Comparison of ENCODE assay signal across 10 cellular contexts in the genomic region with DNA sequence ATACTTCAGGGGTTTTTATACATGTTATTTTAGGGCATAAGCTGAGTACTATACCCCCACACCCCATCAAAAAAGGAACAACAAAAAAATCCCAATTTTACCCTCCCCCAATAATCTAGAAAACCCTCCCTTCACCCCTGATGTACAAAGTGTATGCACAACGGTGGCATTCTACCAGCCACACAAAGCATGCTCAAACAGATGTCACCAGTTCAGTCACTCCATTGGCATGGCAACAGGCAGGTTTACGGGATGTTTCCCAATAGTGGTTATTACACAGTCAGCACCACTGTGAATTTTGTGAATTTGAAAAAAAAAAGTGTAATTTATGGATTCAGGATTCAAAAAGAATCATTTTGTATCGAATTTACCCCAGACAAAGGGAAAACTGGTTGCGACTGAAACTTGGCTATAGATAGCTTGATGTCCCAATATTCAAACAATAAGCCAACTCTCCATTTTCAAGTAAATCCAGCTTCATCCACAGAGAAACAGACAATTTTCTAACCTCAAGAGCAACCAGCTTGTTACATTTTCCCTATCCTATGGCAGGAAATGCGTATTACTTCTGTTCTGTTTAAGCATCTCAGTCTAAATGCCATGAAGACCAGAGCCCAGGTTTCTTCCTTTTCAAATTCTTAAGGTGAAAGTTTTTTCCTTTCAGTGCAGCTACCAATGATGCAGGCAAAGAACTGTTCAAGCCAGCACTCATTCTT. TPM values are rescaled to one million over a fixed set of nuclear protein-coding genes. Genes with fewer than 3 reads are reported as not detected.
DNase-seq lines count a peak whose midpoint lies in the region; ATAC-seq and TF ChIP-seq lines count a peak whose summit lies in the region.
"Had no signal": no experiment of that assay in that cellular context is flagged by ENCODE, and none has a peak within 500 bp of the region (broad histone marks: within the 10 kb centered on the region; RNA-seq: fewer than 3 reads in every experiment).

No MANE protein-coding gene starts in this region.

- DNase-seq in activated naive CD8-positive, alpha-beta T cell treated with anti-CD3 and anti-CD28 coated beads, Interleukin-2, amount 50 U/mL, for 24 hours: no peak
- peak; percentile 29 for DNase-seq in iris pigment epithelial cell (ENCODE audit: low read depth)
- no peak for DNase-seq in type B pancreatic cell (ENCODE audit: extremely low spot score, unreplicated experiment)
- DNase-seq in GM03348 (ENCODE audit: low spot score): no peak
- DNase-seq in activated CD4-positive, alpha-beta T cell treated with anti-CD3 and anti-CD28 coated beads, Interleukin-2, amount 10 ng/mL, durations not matched to agents 24 days and 14 days: no peak
- DNase-seq in suprapubic skin (ENCODE audit: low spot score in 2 of 2): no peak
- DNase-seq: right cardiac atrium had no signal

- 67% methylated on average over 5 of the region's 5 CpGs for WGBS in suprapubic skin

- H3K36me3 Mint-ChIP-seq in activated naive CD8-positive, alpha-beta T cell: peaks cover 6% of the 10 kb centered on the region
- peaks cover 40% of the 10 kb centered on the region for H3K36me3 Mint-ChIP-seq in activated naive CD8-positive, alpha-beta T cell treated with anti-CD3 and anti-CD28 coated beads, Interleukin-2, amount 50 U/mL, for 24 hours (ENCODE audit: low read depth)
- H3K36me3 Mint-ChIP-seq in type B pancreatic cell: peaks cover 22% of the 10 kb centered on the region
- H3K36me3 Mint-ChIP-seq in activated CD4-positive, alpha-beta T cell treated with anti-CD3 and anti-CD28 coated beads, Interleukin-2, amount 10 ng/mL, durations not matched to agents 24 days and 14 days (ENCODE audit: low read depth): peaks cover 46% of the 10 kb centered on the region

- H3K4me1 Mint-ChIP-seq in activated naive CD8-positive, alpha-beta T cell (ENCODE audit: low read depth): peaks cover 21% of the 10 kb centered on the region
- peaks cover 28% of the 10 kb centered on the region for H3K4me1 Mint-ChIP-seq in activated naive CD8-positive, alpha-beta T cell treated with anti-CD3 and anti-CD28 coated beads, Interleukin-2, amount 50 U/mL, for 24 hours
- H3K4me1 Mint-ChIP-seq in type B pancreatic cell (ENCODE audit: unreplicated experiment): peaks cover 5% of the 10 kb centered on the region
- H3K4me1 Mint-ChIP-seq in activated CD4-positive, alpha-beta T cell treated with anti-CD3 and anti-CD28 coated beads, Interleukin-2, amount 10 ng/mL, durations not matched to agents 24 days and 14 days: peaks cover 22% of the 10 kb centered on the region

- H3K9me3 Mint-ChIP-seq in activated naive CD8-positive, alpha-beta T cell (ENCODE audit: low read depth): no peaks in the 10 kb centered on the region
- no peaks in the 10 kb centered on the region for H3K9me3 Mint-ChIP-seq in activated naive CD8-positive, alpha-beta T cell treated with anti-CD3 and anti-CD28 coated beads, Interleukin-2, amount 50 U/mL, for 24 hours
- no peaks in the 10 kb centered on the region for H3K9me3 Mint-ChIP-seq in type B pancreatic cell
- no peaks in the 10 kb centered on the region for H3K9me3 Mint-ChIP-seq in activated CD4-positive, alpha-beta T cell treated with anti-CD3 and anti-CD28 coated beads, Interleukin-2, amount 10 ng/mL, durations not matched to agents 24 days and 14 days
- H3K9me3 Mint-ChIP-seq: dendritic cell treated with granulocyte-macrophage colony-stimulating factor and Interleukin-4, amounts not matched to agents 40 ng/mL and 50 ng/mL, for 4 days had no signal

- TF ChIP-seq EP300 in suprapubic skin (IDR thresholded peaks at IDR 0.05): no peak

- no peak for TF ChIP-seq POLR2A in suprapubic skin (IDR thresholded peaks at IDR 0.05)

- no peak for ATAC-seq in activated naive CD8-positive, alpha-beta T cell treated with anti-CD3 and anti-CD28 coated beads, Interleukin-2, amount 50 U/mL, for 24 hours
- ATAC-seq: right cardiac atrium had no signal

- H3K27me3 Mint-ChIP-seq in activated naive CD8-positive, alpha-beta T cell: no peaks in the 10 kb centered on the region
- H3K27me3 Mint-ChIP-seq in activated naive CD8-positive, alpha-beta T cell treated with anti-CD3 and anti-CD28 coated beads, Interleukin-2, amount 50 U/mL, for 24 hours: no peaks in the 10 kb centered on the region
- no peaks in the 10 kb centered on the region for H3K27me3 Mint-ChIP-seq in type B pancreatic cell
- H3K27me3 Mint-ChIP-seq in activated CD4-positive, alpha-beta T cell treated with anti-CD3 and anti-CD28 coated beads, Interleukin-2, amount 10 ng/mL, durations not matched to agents 24 days and 14 days: no peaks in the 10 kb centered on the region
- H3K27me3 Mint-ChIP-seq: dendritic cell treated with granulocyte-macrophage colony-stimulating factor and Interleukin-4, amounts not matched to agents 40 ng/mL and 50 ng/mL, for 4 days had no signal

- peaks cover 40% of the 10 kb centered on the region for H3K36me3 ChIP-seq in suprapubic skin

- no peaks in the 10 kb centered on the region for H3K9me3 ChIP-seq in suprapubic skin

- H3K4me3 ChIP-seq in suprapubic skin: no peak overlapping the region

- H3K27ac ChIP-seq in VCaP (peak overlapping the region; percentile 89), suprapubic skin (no peak overlapping the region)

- intact Hi-C loops in activated CD4-positive, alpha-beta T cell treated with anti-CD3 and anti-CD28 coated beads, Interleukin-2, amount 10 ng/mL, durations not matched to agents 24 days and 14 days (cut with micrococcal nuclease): loop anchor here (5.0 kb wide), 1 partner anchor 122 kb away; no protein-coding TSS in a partner anchor

- peak overlapping the region; percentile 72 for H3K27ac Mint-ChIP-seq in activated naive CD8-positive, alpha-beta T cell
- H3K27ac Mint-ChIP-seq in activated naive CD8-positive, alpha-beta T cell treated with anti-CD3 and anti-CD28 coated beads, Interleukin-2, amount 50 U/mL, for 24 hours: no peak overlapping the region
- H3K27ac Mint-ChIP-seq in type B pancreatic cell: peak overlapping the region; percentile 42
- H3K27ac Mint-ChIP-seq in activated CD4-positive, alpha-beta T cell treated with anti-CD3 and anti-CD28 coated beads, Interleukin-2, amount 10 ng/mL, durations not matched to agents 24 days and 14 days: no peak overlapping the region

- H3K27me3 ChIP-seq in suprapubic skin: no peaks in the 10 kb centered on the region

- TF ChIP-seq CTCF in VCaP (conservative IDR thresholded peaks at IDR 0.05) (no peak), type B pancreatic cell (conservative IDR thresholded peaks at IDR 0.05) (no peak), suprapubic skin (IDR thresholded peaks at IDR 0.05) (no peak)

- no peak overlapping the region for H3K4me3 Mint-ChIP-seq in activated naive CD8-positive, alpha-beta T cell
- no peak overlapping the region for H3K4me3 Mint-ChIP-seq in activated naive CD8-positive, alpha-beta T cell treated with anti-CD3 and anti-CD28 coated beads, Interleukin-2, amount 50 U/mL, for 24 hours
- no peak overlapping the region for H3K4me3 Mint-ChIP-seq in type B pancreatic cell
- H3K4me3 Mint-ChIP-seq in activated CD4-positive, alpha-beta T cell treated with anti-CD3 and anti-CD28 coated beads, Interleukin-2, amount 10 ng/mL, durations not matched to agents 24 days and 14 days: no peak overlapping the region
- H3K4me3 Mint-ChIP-seq: dendritic cell treated with granulocyte-macrophage colony-stimulating factor and Interleukin-4, amounts not matched to agents 40 ng/mL and 50 ng/mL, for 4 days had no signal

- peaks cover 6% of the 10 kb centered on the region for H3K4me1 ChIP-seq in suprapubic skin

RNA-seq across cellular contexts. Expression of a gene that starts 34.0 kb away (rescaled TPM):
- 3.9 and 4.2 TPM in 2 replicates for total RNA-seq in type B pancreatic cell (ENCODE audit: low replicate concordance)
- total RNA-seq in activated CD4-positive, alpha-beta T cell treated with anti-CD3 and anti-CD28 coated beads, Interleukin-2, amount 10 ng/mL, durations not matched to agents 24 days and 14 days: 1.0 and 1.1 TPM in 2 replicates
- total RNA-seq in suprapubic skin: 1 to 10 TPM; 1.4 to 3.3 (median 2.2) TPM

RNA-seq across cellular contexts. Expression of a gene that starts 35.6 kb away (rescaled TPM):
- total RNA-seq in type B pancreatic cell (ENCODE audit: low replicate concordance): 185 and 340 TPM in 2 replicates
- 161 and 188 TPM in 2 replicates for total RNA-seq in activated CD4-positive, alpha-beta T cell treated with anti-CD3 and anti-CD28 coated beads, Interleukin-2, amount 10 ng/mL, durations not matched to agents 24 days and 14 days
- 10 to 100 TPM; 48.7 to 73.0 (median 60.3) TPM for total RNA-seq in suprapubic skin

Comparison
In these comparisons a context has a peak if more than half of its experiments do, and no peak if none do; other contexts are left out.
1. H3K27ac Mint-ChIP-seq: peak in activated naive CD8-positive, alpha-beta T cell (single experiment) and type B pancreatic cell (single experiment); none in activated naive CD8-positive, alpha-beta T cell treated with anti-CD3 and anti-CD28 coated beads, Interleukin-2, amount 50 U/mL, for 24 hours (single experiment) and activated CD4-positive, alpha-beta T cell treated with anti-CD3 and anti-CD28 coated beads, Interleukin-2, amount 10 ng/mL, durations not matched to agents 24 days and 14 days (single experiment).